19 cellular contexts compared by ENCODE assay signal in the genomic region with DNA sequence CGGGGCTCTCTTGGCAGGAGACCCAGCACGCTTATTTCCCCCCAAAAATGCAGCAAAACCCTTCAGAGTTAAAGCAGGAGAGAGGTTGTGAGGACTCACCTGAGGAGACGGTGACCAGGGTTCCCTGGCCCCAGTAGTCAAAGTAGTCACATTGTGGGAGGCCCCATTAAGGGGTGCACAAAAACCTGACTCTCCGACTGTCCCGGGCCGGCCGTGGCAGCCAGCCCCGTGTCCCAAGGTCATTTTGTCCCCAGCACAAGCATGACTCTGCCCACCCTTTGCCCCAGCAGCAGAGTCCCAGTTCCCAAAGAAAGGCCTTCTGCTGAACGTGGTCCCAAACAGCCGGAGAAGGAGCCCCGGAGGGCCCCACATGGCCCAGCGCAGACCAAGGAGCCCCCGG.
DNase-seq lines count a peak whose midpoint lies in the region; TF ChIP-seq lines count a peak whose summit lies in the region.
"Had no signal": no experiment of that assay in that cellular context is flagged by ENCODE, and none has a peak within 500 bp of the region (broad histone marks: within the 10 kb centered on the region; RNA-seq: fewer than 3 reads in every experiment).

No MANE protein-coding gene starts in this region.

- peaks cover 37% of the 10 kb centered on the region for H3K79me2 ChIP-seq in KMS-11 (ENCODE audit: insufficient read depth, low read depth)

- no peaks in the 10 kb centered on the region for H3K27me3 Mint-ChIP-seq in activated naive CD8-positive, alpha-beta T cell

- no peak overlapping the region for H3K4me2 ChIP-seq in KMS-11
- H3K4me2 ChIP-seq: neural progenitor cell had no signal

- no peak overlapping the region for H2AFZ ChIP-seq in KMS-11 (ENCODE audit: low read depth)
- H2AFZ ChIP-seq: neural progenitor cell had no signal

- H3K9ac ChIP-seq in KMS-11, result peak overlapping the region; percentile 97
- H3K9ac ChIP-seq: neural progenitor cell had no signal

- H4K20me1 ChIP-seq in KMS-11 (ENCODE audit: insufficient read depth), result no peaks in the 10 kb centered on the region

- TF ChIP-seq CTCF in GM06990 (IDR thresholded peaks at IDR 0.05; ENCODE audit: insufficient read depth, low read length, poor library complexity, severe bottlenecking), result no peak
- TF ChIP-seq CTCF in KMS-11 (conservative IDR thresholded peaks at IDR 0.05; ENCODE audit: low read depth, low read length), result no peak
- no peak for TF ChIP-seq CTCF in foreskin fibroblast (IDR thresholded peaks at IDR 0.05; ENCODE audit: low read depth, low read length)

- H3K36me3 ChIP-seq in GM06990 (ENCODE audit: control insufficient read depth, insufficient read depth, low read length), result peaks cover 25% of the 10 kb centered on the region
- H3K36me3 ChIP-seq in KMS-11 (ENCODE audit: insufficient read depth), result no peaks in the 10 kb centered on the region
- H3K36me3 ChIP-seq: gastroesophageal sphincter, neural progenitor cell, right lobe of liver, vagina had no signal

- intact Hi-C loops in posterior vena cava (cut with DNase I), result no loop called here

- H3K27ac Mint-ChIP-seq in activated naive CD8-positive, alpha-beta T cell, result peak overlapping the region; percentile 73
- H3K27ac Mint-ChIP-seq: neural progenitor cell had no signal

- no peak for DNase-seq in GM06990 (ENCODE audit: extremely low read depth, insufficient read length)
- DNase-seq in posterior vena cava (ENCODE audit: low spot score), result peak; percentile 66
- no peak for DNase-seq in NCI-H2029 treated with DMSO at 0.1 percent for 48 hours (lab: John Stamatoyannopoulos, UW)
- no peak for DNase-seq in foreskin fibroblast
- no peak for DNase-seq in OCI-M2 (lab: John Stamatoyannopoulos, UW; ENCODE audit: unreplicated experiment)
- DNase-seq: cerebellar nuclear complex; DMS79 treated with DMSO at 0.1 percent for 48 hours; KBM-7; mammary epithelial cell; NCI-H1417 treated with DMSO at 0.1 percent for 48 hours; stimulated activated CD4-positive, alpha-beta T cell treated with anti-CD3 and anti-CD28 coated beads, Interleukin-4, amount 100 ng/mL, for 24 hours; T-helper 9 cell had no signal

- no peaks in the 10 kb centered on the region for H3K4me1 ChIP-seq in KMS-11 (ENCODE audit: low read depth, poor library complexity, severe bottlenecking)
- H3K4me1 ChIP-seq: gastroesophageal sphincter, neural progenitor cell, right lobe of liver, vagina had no signal

- no peaks in the 10 kb centered on the region for H3K36me3 Mint-ChIP-seq in activated naive CD8-positive, alpha-beta T cell
- H3K36me3 Mint-ChIP-seq: neural progenitor cell had no signal

- no peaks in the 10 kb centered on the region for H3K9me3 Mint-ChIP-seq in activated naive CD8-positive, alpha-beta T cell (ENCODE audit: low read depth)

- H3K27ac ChIP-seq in KMS-11, result peak overlapping the region; percentile 99
- H3K27ac ChIP-seq: gastroesophageal sphincter, HL-60, neural progenitor cell, right lobe of liver, vagina had no signal

- H3K4me3 Mint-ChIP-seq in activated naive CD8-positive, alpha-beta T cell, result no peak overlapping the region
- H3K4me3 Mint-ChIP-seq: neural progenitor cell had no signal

- H3K27me3 ChIP-seq in GM06990 (replicated peaks; ENCODE audit: control insufficient read depth, insufficient read depth, low read length) (no peaks in the 10 kb centered on the region), KMS-11 (ENCODE audit: insufficient read depth, low read depth) (no peaks in the 10 kb centered on the region)
- H3K27me3 ChIP-seq: neural progenitor cell, right lobe of liver, vagina had no signal

- peak overlapping the region; percentile 80 for H3K4me3 ChIP-seq in GM06990 (replicated peaks; ENCODE audit: low read depth, low read length)
- H3K4me3 ChIP-seq in KMS-11 (IDR thresholded peaks at IDR 0.05; ENCODE audit: insufficient read depth, low read depth, low read length), result no peak overlapping the region
- no peak overlapping the region for H3K4me3 ChIP-seq in foreskin fibroblast (ENCODE audit: low read depth in 1 of 2, low read length in 2 of 2)
- H3K4me3 ChIP-seq: gastroesophageal sphincter, neural progenitor cell, right lobe of liver, vagina had no signal

- H3K4me1 Mint-ChIP-seq in activated naive CD8-positive, alpha-beta T cell (ENCODE audit: low read depth), result peaks cover 29% of the 10 kb centered on the region
- H3K4me1 Mint-ChIP-seq: neural progenitor cell had no signal
